15 cellular contexts compared by ENCODE assay signal in genomic region chr10:77358666-77359065, GRCh38.
"Had no signal": no experiment of that assay in that cellular context is flagged by ENCODE, and none has a peak within 500 bp of the region (broad histone marks: within the 10 kb centered on the region; RNA-seq: fewer than 3 reads in every experiment).

No MANE protein-coding gene starts in this region.

- H3K4me3 Mint-ChIP-seq: activated naive CD4-positive, alpha-beta T cell treated with anti-CD3 and anti-CD28 coated beads, Interleukin-2, amount 10 ng/mL, durations not matched to agents 7 days and 5 days; natural killer cell treated with Interleukin-12 subunit alpha and Interleukin-12 subunit beta and Interleukin-15 and Interleukin-18, amount 100 ng/mL, for 72 hours had no signal

- H3K9me3 Mint-ChIP-seq: activated T-helper 2 cell treated with anti-CD3 and anti-CD28 coated beads, Interferon-gamma antibody, Interleukin-2, Interleukin-4, amounts not matched to agents 10 μg/mL and 5 μg/mL and 100 μg/mL, durations not matched to agents 14 hours and 24 hours and 36 hours; natural killer cell treated with Interleukin-12 subunit alpha and Interleukin-12 subunit beta and Interleukin-15 and Interleukin-18, amount 100 ng/mL, for 72 hours had no signal

- H3K79me2 ChIP-seq: parathyroid adenoma had no signal

- H3K36me3 ChIP-seq: esophagus squamous epithelium, suprapubic skin had no signal

- H3K4me3 ChIP-seq: body of pancreas, esophagus squamous epithelium, suprapubic skin had no signal

- H3K9ac ChIP-seq: parathyroid adenoma had no signal

- H3K4me1 ChIP-seq: body of pancreas, esophagus squamous epithelium, parathyroid adenoma, suprapubic skin had no signal

- H3K9me3 ChIP-seq: body of pancreas, esophagus squamous epithelium, suprapubic skin had no signal

- DNase-seq: activated CD4-positive, alpha-beta T cell treated with anti-CD3 and anti-CD28 coated beads, Interleukin-2, amount 50 U/mL, for 1 hour; activated naive CD4-positive, alpha-beta T cell treated with anti-CD3 and anti-CD28 coated beads, Interleukin-2, amount 10 ng/mL, durations not matched to agents 7 days and 5 days; activated T-cell treated with anti-CD3 and anti-CD28 coated beads for 4 hours; body of pancreas; cerebellar nuclear complex; esophagus squamous epithelium; mammary epithelial cell; stimulated activated CD4-positive, alpha-beta T cell treated with anti-CD3 and anti-CD28 coated beads, Interleukin-2, amount 100 ng/mL, for 48 hours; stimulated activated naive CD4-positive, alpha-beta T cell treated with Interleukin-2 at 50 U/mL for 16 hours; T-helper 2 cell had no signal

- H3K4me1 Mint-ChIP-seq: activated naive CD4-positive, alpha-beta T cell treated with anti-CD3 and anti-CD28 coated beads, Interleukin-2, amount 10 ng/mL, durations not matched to agents 7 days and 5 days had no signal

- H3K27me3 Mint-ChIP-seq: activated naive CD4-positive, alpha-beta T cell treated with anti-CD3 and anti-CD28 coated beads, Interleukin-2, amount 10 ng/mL, durations not matched to agents 7 days and 5 days had no signal

- H3K27ac ChIP-seq: body of pancreas, esophagus squamous epithelium, parathyroid adenoma, suprapubic skin had no signal

- H3K27ac Mint-ChIP-seq: activated naive CD4-positive, alpha-beta T cell treated with anti-CD3 and anti-CD28 coated beads, Interleukin-2, amount 10 ng/mL, durations not matched to agents 7 days and 5 days; activated T-helper 2 cell treated with anti-CD3 and anti-CD28 coated beads, Interferon-gamma antibody, Interleukin-2, Interleukin-4, amounts not matched to agents 10 μg/mL and 5 μg/mL and 100 μg/mL, durations not matched to agents 14 hours and 24 hours and 36 hours; natural killer cell treated with Interleukin-12 subunit alpha and Interleukin-12 subunit beta and Interleukin-15 and Interleukin-18, amount 100 ng/mL, for 72 hours had no signal

- ATAC-seq: body of pancreas; left lobe of liver; natural killer cell treated with Interleukin-12 subunit alpha and Interleukin-12 subunit beta and Interleukin-15 and Interleukin-18, amount 100 ng/mL, for 72 hours had no signal

- H3K27me3 ChIP-seq: body of pancreas, suprapubic skin had no signal

- H3K36me3 Mint-ChIP-seq: activated naive CD4-positive, alpha-beta T cell treated with anti-CD3 and anti-CD28 coated beads, Interleukin-2, amount 10 ng/mL, durations not matched to agents 7 days and 5 days; natural killer cell treated with Interleukin-12 subunit alpha and Interleukin-12 subunit beta and Interleukin-15 and Interleukin-18, amount 100 ng/mL, for 72 hours had no signal

- H2AFZ ChIP-seq: parathyroid adenoma had no signal
